Comparison of ENCODE assay signal across 2 cellular contexts in genomic region chr1:55827350-55827749, GRCh38.
TF ChIP-seq lines count a peak whose summit lies in the region.

No MANE protein-coding gene starts in this region.

TF ChIP-seq in IMR-90, 13 proteins besides CTCF, POLR2A, EP300 and RAD21:
- TF ChIP-seq USF2 (IDR thresholded peaks at IDR 0.05; ENCODE audit: low read depth, low read length) (no peak), BHLHE40 (IDR thresholded peaks at IDR 0.05; ENCODE audit: low read depth, low read length) (peak; percentile 86), MXI1 (IDR thresholded peaks at IDR 0.05; ENCODE audit: borderline replicate concordance, low read depth, low read length) (peak; percentile 17; the same call in 1 of the 2 replicates), RCOR1 (IDR thresholded peaks at IDR 0.05; ENCODE audit: insufficient replicate concordance, low read length) (peak; percentile 67), ELK1 (IDR thresholded peaks at IDR 0.05; ENCODE audit: borderline replicate concordance, low read depth, low read length) (no peak), NFE2L2 (IDR thresholded peaks at IDR 0.05; ENCODE audit: low read depth, low read length) (no peak), FOS (IDR thresholded peaks at IDR 0.05; ENCODE audit: low read depth, low read length) (peak; percentile 72; the same call in 1 of the 2 replicates), CEBPB (IDR thresholded peaks at IDR 0.05; ENCODE audit: low read depth, low read length) (peak; percentile 92), MAZ (IDR thresholded peaks at IDR 0.05; ENCODE audit: borderline replicate concordance, low read depth, low read length) (no peak; the same call in 1 of the 2 replicates)

TF ChIP-seq in endothelial cell of umbilical vein, 7 proteins besides CTCF, POLR2A, EP300 and RAD21:
- peak; percentile 21 for TF ChIP-seq FOS (IDR thresholded peaks at IDR 0.05; ENCODE audit: borderline replicate concordance, insufficient read depth, low read length)
- no peak for TF ChIP-seq JUN (IDR thresholded peaks at IDR 0.05; ENCODE audit: borderline replicate concordance, insufficient read depth, insufficient read length, low read depth)
